14 cellular contexts compared by ENCODE assay signal in the genomic region with DNA sequence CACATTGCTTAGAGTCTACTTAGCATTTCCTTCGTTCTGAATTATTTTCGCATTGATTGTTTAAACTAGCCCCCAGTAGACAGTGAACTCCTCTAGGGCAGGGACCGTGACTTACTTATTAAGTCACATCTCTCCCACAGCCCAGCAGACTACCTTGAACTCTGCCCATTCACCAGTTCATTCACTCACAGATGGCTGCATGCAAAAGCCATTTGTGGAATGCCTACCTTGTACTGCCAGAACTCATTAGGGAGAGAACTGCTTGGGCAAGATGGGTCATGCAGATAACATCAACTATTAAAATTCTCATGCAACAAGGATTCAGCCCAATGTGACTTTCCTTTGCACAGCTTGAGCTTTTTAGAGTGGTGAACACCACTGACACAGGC.
DNase-seq lines count a peak whose midpoint lies in the region; TF ChIP-seq lines count a peak whose summit lies in the region.
"Had no signal": no experiment of that assay in that cellular context is flagged by ENCODE, and none has a peak within 500 bp of the region (broad histone marks: within the 10 kb centered on the region; RNA-seq: fewer than 3 reads in every experiment).

No MANE protein-coding gene starts in this region.

- H3K9ac ChIP-seq in neural progenitor cell: no peak overlapping the region

- H3K36me3 Mint-ChIP-seq in neural progenitor cell: no peaks in the 10 kb centered on the region
- no peaks in the 10 kb centered on the region for H3K36me3 Mint-ChIP-seq in progenitor cell of endocrine pancreas (ENCODE audit: insufficient read depth)
- no peaks in the 10 kb centered on the region for H3K36me3 Mint-ChIP-seq in CD4-positive, alpha-beta memory T cell
- H3K36me3 Mint-ChIP-seq: activated CD4-positive, alpha-beta memory T cell treated with anti-CD3 and anti-CD28 coated beads for 36 hours had no signal

- POLR2A ChIA-PET in CD4-positive, alpha-beta memory T cell (lab: Charles Lee; ENCODE audit: partially characterized antibody): no interaction called here

- DNase-seq in EH (ENCODE audit: low read depth) (peak; percentile 98), NCI-H526 (lab: John Stamatoyannopoulos, UW) (peak; percentile 62 to 65), choroid plexus epithelial cell (ENCODE audit: low read depth) (peak; percentile 13), neural progenitor cell (ENCODE audit: low spot score) (no peak), OCI-M2 (lab: John Stamatoyannopoulos, UW; ENCODE audit: unreplicated experiment) (no peak), progenitor cell of endocrine pancreas (ENCODE audit: low spot score, unreplicated experiment) (no peak)
- no peak for DNase-seq in stimulated activated CD8-positive, alpha-beta memory T cell treated with anti-CD3 and anti-CD28 coated beads, Interleukin-4, amount 100 ng/mL, for 48 hours
- no peak for DNase-seq in CD4-positive, alpha-beta memory T cell
- DNase-seq: activated CD4-positive, alpha-beta memory T cell treated with anti-CD3 and anti-CD28 coated beads for 36 hours; activated gamma-delta T cell treated with Interleukin-2 at 50 U/mL for 16 hours; central memory CD4-positive, alpha-beta T cell; GOT3; NCI-H2029; right cardiac atrium had no signal

- H3K4me3 Mint-ChIP-seq in neural progenitor cell (no peak overlapping the region), progenitor cell of endocrine pancreas (ENCODE audit: low read depth) (no peak overlapping the region)
- no peak overlapping the region for H3K4me3 Mint-ChIP-seq in CD4-positive, alpha-beta memory T cell
- H3K4me3 Mint-ChIP-seq: activated CD4-positive, alpha-beta memory T cell treated with anti-CD3 and anti-CD28 coated beads for 36 hours had no signal

- CTCF ChIA-PET in CD4-positive, alpha-beta memory T cell (lab: Charles Lee; ENCODE audit: partially characterized antibody): interaction anchor here (10.4 kb wide), 1 partner anchor 1057 kb away, joined by 182 read pairs; no protein-coding TSS in a partner anchor

- H3K27ac Mint-ChIP-seq in neural progenitor cell: peak overlapping the region; percentile 22
- H3K27ac Mint-ChIP-seq in progenitor cell of endocrine pancreas: no peak overlapping the region
- H3K27ac Mint-ChIP-seq in CD4-positive, alpha-beta memory T cell: no peak overlapping the region
- H3K27ac Mint-ChIP-seq: activated CD4-positive, alpha-beta memory T cell treated with anti-CD3 and anti-CD28 coated beads for 36 hours had no signal

- no peak for TF ChIP-seq CTCF in choroid plexus epithelial cell (conservative IDR thresholded peaks at IDR 0.05; ENCODE audit: low read depth, low read length)
- TF ChIP-seq CTCF in neural progenitor cell (IDR thresholded peaks at IDR 0.05): no peak
- TF ChIP-seq CTCF in progenitor cell of endocrine pancreas (IDR thresholded peaks at IDR 0.05; ENCODE audit: unreplicated experiment): no peak

- H2AFZ ChIP-seq in neural progenitor cell (replicated peaks): no peak overlapping the region

- intact Hi-C loops in CD4-positive, alpha-beta memory T cell (cut with micrococcal nuclease): no loop called here

- no peaks in the 10 kb centered on the region for H3K9me3 Mint-ChIP-seq in neural progenitor cell
- peaks cover 4% of the 10 kb centered on the region for H3K9me3 Mint-ChIP-seq in progenitor cell of endocrine pancreas (ENCODE audit: low read depth)
- peaks cover 0 to 3% (median 0%) of the 10 kb centered on the region in 8 donors for H3K9me3 Mint-ChIP-seq in CD4-positive, alpha-beta memory T cell
- H3K9me3 Mint-ChIP-seq: activated CD4-positive, alpha-beta memory T cell treated with anti-CD3 and anti-CD28 coated beads for 36 hours had no signal

- peaks cover 14% of the 10 kb centered on the region for H3K27me3 Mint-ChIP-seq in neural progenitor cell (ENCODE audit: insufficient read depth, low read depth)
- peaks cover 21% of the 10 kb centered on the region for H3K27me3 Mint-ChIP-seq in progenitor cell of endocrine pancreas
- H3K27me3 Mint-ChIP-seq in CD4-positive, alpha-beta memory T cell: no peaks in the 10 kb centered on the region
- H3K27me3 Mint-ChIP-seq: activated CD4-positive, alpha-beta memory T cell treated with anti-CD3 and anti-CD28 coated beads for 36 hours had no signal

- H3K4me3 ChIP-seq in choroid plexus epithelial cell (ENCODE audit: low read depth, low read length): no peak overlapping the region
- no peak overlapping the region for H3K4me3 ChIP-seq in neural progenitor cell
- no peak overlapping the region for H3K4me3 ChIP-seq in CD4-positive, alpha-beta memory T cell (ENCODE audit: low read length in 2 of 2)

- no peaks in the 10 kb centered on the region for H3K36me3 ChIP-seq in neural progenitor cell
- H3K36me3 ChIP-seq in CD4-positive, alpha-beta memory T cell (ENCODE audit: insufficient read depth, low read length): no peaks in the 10 kb centered on the region

- H3K4me2 ChIP-seq in neural progenitor cell: no peak overlapping the region

- no peaks in the 10 kb centered on the region for H4K20me1 ChIP-seq in neural progenitor cell (ENCODE audit: low read depth)

- no peaks in the 10 kb centered on the region for H3K79me2 ChIP-seq in neural progenitor cell (ENCODE audit: low read depth)

- H3K27me3 ChIP-seq in neural progenitor cell: no peaks in the 10 kb centered on the region
- no peaks in the 10 kb centered on the region for H3K27me3 ChIP-seq in CD4-positive, alpha-beta memory T cell (ENCODE audit: insufficient read depth, low read length)

- H3F3A ChIP-seq in neural progenitor cell (ENCODE audit: low read depth): peaks cover 17% of the 10 kb centered on the region

- peaks cover 27% of the 10 kb centered on the region for H3K4me1 ChIP-seq in neural progenitor cell
- H3K4me1 ChIP-seq in CD4-positive, alpha-beta memory T cell (ENCODE audit: insufficient read depth, low read length): no peaks in the 10 kb centered on the region

- H3K9me3 ChIP-seq in neural progenitor cell (ENCODE audit: low read depth): no peaks in the 10 kb centered on the region
- no peaks in the 10 kb centered on the region for H3K9me3 ChIP-seq in CD4-positive, alpha-beta memory T cell (ENCODE audit: control insufficient read depth in 1 of 2, low read length in 2 of 2)

- no peak overlapping the region for H3K27ac ChIP-seq in neural progenitor cell
- no peak overlapping the region for H3K27ac ChIP-seq in CD4-positive, alpha-beta memory T cell (ENCODE audit: low read depth, low read length)

- H3K4me1 Mint-ChIP-seq in neural progenitor cell: peaks cover 48% of the 10 kb centered on the region
- peaks cover 11% of the 10 kb centered on the region for H3K4me1 Mint-ChIP-seq in progenitor cell of endocrine pancreas (ENCODE audit: low read depth)
- H3K4me1 Mint-ChIP-seq in CD4-positive, alpha-beta memory T cell: no peaks in the 10 kb centered on the region

Comparison
In these comparisons a context has a peak if more than half of its experiments do, and no peak if none do; other contexts are left out.
1. DNase-seq: peak in EH (single experiment), NCI-H526 (2 of 2) and choroid plexus epithelial cell (single experiment); none in neural progenitor cell (single experiment), OCI-M2 (single experiment), stimulated activated CD8-positive, alpha-beta memory T cell treated with anti-CD3 and anti-CD28 coated beads, Interleukin-4, amount 100 ng/mL, for 48 hours (single experiment), progenitor cell of endocrine pancreas (single experiment) and CD4-positive, alpha-beta memory T cell (0 of 5).